In genomic region chr14:51676549-51676948, GRCh38 we compare ENCODE assay signal across 1 cellular context.
TF ChIP-seq lines count a peak whose summit lies in the region.

No MANE protein-coding gene starts in this region.

TF ChIP-seq in GM12878, 131 proteins besides CTCF, POLR2A, EP300 and RAD21 (continued from another document):
- no peak for TF ChIP-seq CUX1 (IDR thresholded peaks at IDR 0.05; ENCODE audit: insufficient replicate concordance, low read depth, low read length)
